In the genomic region with DNA sequence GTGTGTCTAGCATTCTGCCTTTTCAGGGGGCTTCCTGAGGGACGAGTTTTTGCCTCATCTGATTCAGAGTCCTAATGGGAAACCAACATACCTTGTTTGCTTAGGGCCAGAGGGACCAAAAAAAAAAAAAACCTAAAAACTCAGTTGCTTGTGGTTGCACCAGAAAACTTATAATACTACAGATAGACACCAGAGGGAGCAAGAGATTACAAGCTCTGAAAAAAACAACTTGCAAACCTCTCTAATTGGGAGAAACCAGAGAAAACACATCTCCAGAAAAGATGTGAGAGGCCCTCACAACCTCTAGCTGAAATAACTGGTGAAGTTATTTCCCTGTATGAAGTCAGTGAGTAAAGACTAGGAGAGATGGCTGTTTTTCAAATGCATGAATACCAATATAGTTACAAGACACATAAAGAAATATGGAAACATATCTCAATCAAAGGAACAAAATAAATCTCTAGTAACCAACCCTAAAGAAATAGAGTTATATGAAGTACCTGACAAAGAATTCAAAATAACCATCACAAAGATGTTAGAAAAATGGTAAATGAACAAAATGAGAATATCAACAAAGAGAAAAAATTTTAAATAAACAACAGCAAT, we compare ENCODE assay signal across 8 cellular contexts.
DNase-seq lines count a peak whose midpoint lies in the region; ATAC-seq, FAIRE-seq and TF ChIP-seq lines count a peak whose summit lies in the region.

No MANE protein-coding gene starts in this region.

- no peak overlapping the region for H3K4me2 ChIP-seq in neural cell (ENCODE audit: low read length)

- H3K9me3 ChIP-seq in neural cell (ENCODE audit: low read length), result peaks cover 3% of the 10 kb centered on the region

- FAIRE-seq in bronchial epithelial cell (lab: Jason Lieb, UNC), result no peak

- TF ChIP-seq RAD21 in neural cell (conservative IDR thresholded peaks at IDR 0.05), result peak; percentile 65

- TF ChIP-seq EP300 in neural cell (conservative IDR thresholded peaks at IDR 0.05; ENCODE audit: poor library complexity, severe bottlenecking), result no peak

- no peak for ATAC-seq in HG02970 (IDR thresholded peaks at IDR 0.05; ENCODE audit: low FRiP score, unreplicated experiment)

- H3K9me2 ChIP-seq in neural cell (ENCODE audit: insufficient read depth, low read length), result no peaks in the 10 kb centered on the region

- H3K9ac ChIP-seq in neural cell (ENCODE audit: low read length), result no peak overlapping the region

- DNase-seq in NCI-H510A treated with DMSO at 0.1 percent for 48 hours (lab: John Stamatoyannopoulos, UW) (peak; percentile 30), NCI-H510A (lab: John Stamatoyannopoulos, UW) (no peak), NCI-H226 (peak; percentile 13), bronchial epithelial cell (ENCODE audit: low read depth) (peak; percentile 55), globus pallidus (ENCODE audit: low spot score) (no peak)
- DNase-seq in stimulated activated CD4-positive, alpha-beta T cell treated with anti-CD3 and anti-CD28 coated beads, Interleukin-12 subunit alpha, Interleukin-12 subunit beta, amount 100 ng/mL, for 4 hours, result no peak

- H3K27me3 ChIP-seq in bronchial epithelial cell (ENCODE audit: control insufficient read depth, insufficient read depth, low read length), result no peaks in the 10 kb centered on the region
- no peaks in the 10 kb centered on the region for H3K27me3 ChIP-seq in neural cell (ENCODE audit: insufficient read depth, low read depth, low read length)

- H3K4me3 ChIP-seq in bronchial epithelial cell (ENCODE audit: low read depth, low read length) (no peak overlapping the region), neural cell (ENCODE audit: low read length) (no peak overlapping the region)

- H2AFZ ChIP-seq in neural cell (ENCODE audit: low read depth, low read length), result no peak overlapping the region

- H3K79me2 ChIP-seq in neural cell (replicated peaks; ENCODE audit: insufficient read depth, low read length), result no peaks in the 10 kb centered on the region

- H3F3A ChIP-seq in neural cell (ENCODE audit: insufficient read depth, low read length, poor library complexity, severe bottlenecking), result no peaks in the 10 kb centered on the region

- H3K36me3 ChIP-seq in bronchial epithelial cell (ENCODE audit: control insufficient read depth, insufficient read depth, low read length), result no peaks in the 10 kb centered on the region
- H3K36me3 ChIP-seq in neural cell (ENCODE audit: insufficient read depth, low read length), result no peaks in the 10 kb centered on the region

- TF ChIP-seq CTCF in bronchial epithelial cell (IDR thresholded peaks at IDR 0.05; ENCODE audit: insufficient read depth, low read length, severe bottlenecking), result peak; percentile 54
- TF ChIP-seq CTCF in neural cell (IDR thresholded peaks at IDR 0.05; ENCODE audit: poor library complexity, severe bottlenecking), result peak; percentile 62

- H4K20me1 ChIP-seq in neural cell (ENCODE audit: insufficient read depth), result no peaks in the 10 kb centered on the region

- H3K27ac ChIP-seq in neural cell (ENCODE audit: low read length), result no peak overlapping the region

TF ChIP-seq in neural cell, 6 proteins besides CTCF, POLR2A, EP300 and RAD21:
- TF ChIP-seq MXI1 (conservative IDR thresholded peaks at IDR 0.05; ENCODE audit: poor library complexity, severe bottlenecking) (no peak), SMC3 (conservative IDR thresholded peaks at IDR 0.05; ENCODE audit: poor library complexity) (peak; percentile 69)

Comparison
In these comparisons a context has a peak if more than half of its experiments do, and no peak if none do; other contexts are left out.
1. DNase-seq: peak in NCI-H510A treated with DMSO at 0.1 percent for 48 hours (single experiment), NCI-H226 (single experiment) and bronchial epithelial cell (single experiment); none in NCI-H510A (single experiment), globus pallidus (single experiment) and stimulated activated CD4-positive, alpha-beta T cell treated with anti-CD3 and anti-CD28 coated beads, Interleukin-12 subunit alpha, Interleukin-12 subunit beta, amount 100 ng/mL, for 4 hours (single experiment).